Comparison of ENCODE assay signal across 30 cellular contexts in the genomic region with DNA sequence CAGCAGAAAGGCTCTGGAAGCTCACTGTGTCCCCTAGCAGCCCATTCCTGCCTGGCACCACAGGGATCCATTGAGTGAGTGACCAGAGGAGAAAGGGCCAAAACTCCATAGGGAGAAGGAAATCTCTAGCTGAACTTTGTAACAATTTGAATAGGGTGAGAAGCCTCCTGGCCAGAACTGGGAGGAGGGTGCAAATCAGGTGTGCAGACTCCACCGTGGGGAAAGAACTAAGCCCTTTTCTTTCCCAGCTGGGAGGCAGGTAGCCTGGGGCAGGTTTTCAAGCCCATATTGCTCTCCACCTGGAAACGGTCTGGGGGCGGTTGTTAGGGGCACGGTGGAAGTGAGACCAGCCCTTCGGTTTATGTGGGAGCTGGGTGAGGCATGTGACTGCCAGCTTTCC.
"Had no signal": no experiment of that assay in that cellular context is flagged by ENCODE, and none has a peak within 500 bp of the region (broad histone marks: within the 10 kb centered on the region; RNA-seq: fewer than 3 reads in every experiment).

No MANE protein-coding gene starts in this region.

- H3K4me3 ChIP-seq: ascending aorta, cardiac muscle cell had no signal

- H3K27ac ChIP-seq: ascending aorta, cardiac muscle cell, VCaP had no signal

- H3K27me3 ChIP-seq: ascending aorta, cardiac muscle cell had no signal

- FAIRE-seq: bronchial epithelial cell, TTC549 had no signal

- DNase-seq: activated B cell treated with CpG ODN at 0.5 μM for 24 hours; activated CD4-positive, alpha-beta memory T cell treated with anti-CD3 and anti-CD28 coated beads, Interleukin-2, amount 10 ng/mL, durations not matched to agents 7 days and 5 days; activated CD4-positive, alpha-beta T cell treated with anti-CD3 and anti-CD28 coated beads for 4 hours; activated CD4-positive, alpha-beta T cell treated with anti-CD3 and anti-CD28 coated beads, Interleukin-2, amount 10 ng/mL, durations not matched to agents 24 days and 14 days; activated CD4-positive, alpha-beta T cell treated with anti-CD3 and anti-CD28 coated beads, Interleukin-2, amount 50 U/mL, for 48 hours; activated CD4-positive, CD25-positive, alpha-beta regulatory T cell treated with anti-CD3 and anti-CD28 coated beads, Interleukin-2, amount 50 U/mL, for 72 hours; activated CD8-positive, alpha-beta memory T cell treated with anti-CD3 and anti-CD28 coated beads for 24 hours; activated CD8-positive, alpha-beta memory T cell treated with anti-CD3 and anti-CD28 coated beads, Interleukin-2, amount 10 ng/mL, durations not matched to agents 7 days and 5 days; activated CD8-positive, alpha-beta memory T cell treated with anti-CD3 and anti-CD28 coated beads, Interleukin-2, amount 50 U/mL, for 48 hours; activated CD8-positive, alpha-beta T cell treated with anti-CD3 and anti-CD28 coated beads, Interleukin-2, amount 10 ng/mL, durations not matched to agents 7 days and 5 days; activated effector memory CD4-positive, alpha-beta T cell treated with Interleukin-2 at 50 U/mL for 16 hours; activated gamma-delta T cell; activated naive CD4-positive, alpha-beta T cell treated with anti-CD3 and anti-CD28 coated beads, Interleukin-2, amount 10 ng/mL, durations not matched to agents 7 days and 5 days; activated naive CD4-positive, alpha-beta T cell treated with Interleukin-2 at 50 U/mL for 16 hours; activated naive CD8-positive, alpha-beta T cell treated with anti-CD3 and anti-CD28 coated beads, Interleukin-2, amount 10 ng/mL, durations not matched to agents 7 days and 5 days; activated naive CD8-positive, alpha-beta T cell treated with anti-CD3 and anti-CD28 coated beads, Interleukin-2, amount 50 U/mL, for 24 hours; activated T-cell treated with anti-CD3 and anti-CD28 coated beads, Interleukin-2, amount 50 U/mL, for 24 hours; activated T-cell treated with anti-CD3 and anti-CD28 coated beads, Interleukin-2, amount 50 U/mL, for 48 hours; amygdala; anterior cingulate cortex; caudate nucleus; cerebellar nuclear complex; T-helper 1 cell; T-helper 2 cell; T-helper 9 cell had no signal

- H3K4me1 ChIP-seq: ascending aorta had no signal

- ATAC-seq: activated CD8-positive, alpha-beta memory T cell treated with anti-CD3 and anti-CD28 coated beads, Interleukin-2, amount 10 ng/mL, durations not matched to agents 7 days and 5 days; activated CD8-positive, alpha-beta T cell treated with anti-CD3 and anti-CD28 coated beads, Interleukin-2, amount 10 ng/mL, durations not matched to agents 7 days and 5 days; activated naive CD8-positive, alpha-beta T cell treated with anti-CD3 and anti-CD28 coated beads, Interleukin-2, amount 50 U/mL, for 24 hours had no signal

- H3K36me3 ChIP-seq: ascending aorta, cardiac muscle cell had no signal

- H3K9me3 ChIP-seq: ascending aorta had no signal
